9 cellular contexts compared by ENCODE assay signal in the genomic region with DNA sequence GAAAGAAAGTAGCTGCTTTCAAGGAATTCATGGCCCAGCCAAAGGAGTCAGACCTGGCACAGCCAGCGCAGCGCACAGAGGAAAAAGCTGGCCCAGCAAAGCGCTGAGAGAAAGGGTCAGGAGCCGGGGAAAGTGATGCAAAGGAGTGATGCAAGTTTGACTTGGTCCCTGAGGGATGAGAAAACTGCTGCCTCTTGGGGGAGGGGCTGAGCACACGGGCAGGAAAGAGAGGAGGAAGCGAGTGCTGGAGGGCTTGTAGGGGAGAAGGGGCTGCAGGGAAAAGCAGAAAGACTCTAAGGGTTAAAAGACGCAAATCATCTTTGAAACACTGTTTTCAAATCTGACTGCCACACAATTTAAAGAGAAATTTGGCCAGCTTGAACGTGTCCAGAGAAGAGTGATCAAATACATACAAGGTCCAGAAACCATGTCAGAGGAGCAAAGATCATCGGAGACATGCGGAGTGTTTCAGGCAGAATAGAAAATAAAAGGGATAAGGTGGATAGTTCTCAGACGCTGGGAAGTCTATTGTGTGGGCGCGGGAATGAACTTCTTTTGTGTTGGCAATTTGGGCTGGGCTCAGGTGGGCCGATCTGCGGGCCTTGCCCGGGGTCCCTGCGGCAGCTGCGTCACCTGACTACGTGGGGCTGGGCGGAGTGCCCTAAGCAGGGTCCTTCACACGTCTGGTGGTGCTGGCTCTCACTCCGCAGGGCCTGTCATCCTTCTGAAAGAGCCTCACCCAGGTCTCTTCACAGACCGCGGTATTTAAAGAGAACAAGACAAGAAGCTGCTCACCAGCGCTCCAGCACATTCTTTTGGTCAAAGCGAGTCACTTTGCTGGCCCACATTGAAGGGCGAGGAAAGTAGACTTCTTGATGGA. TPM values are rescaled to one million over a fixed set of nuclear protein-coding genes. Genes with fewer than 3 reads are reported as not detected.
DNase-seq lines count a peak whose midpoint lies in the region; ATAC-seq and TF ChIP-seq lines count a peak whose summit lies in the region.
"Had no signal": no experiment of that assay in that cellular context is flagged by ENCODE, and none has a peak within 500 bp of the region (broad histone marks: within the 10 kb centered on the region; RNA-seq: fewer than 3 reads in every experiment).

No MANE protein-coding gene starts in this region.

- no peaks in the 10 kb centered on the region for H3K27me3 Mint-ChIP-seq in HFFc6 (ENCODE audit: insufficient read depth)

- DNase-seq in HFFc6 (peak; percentile 24), brain microvascular endothelial cell (peak; percentile 50), iPS-NIHi7 (ENCODE audit: extremely low spot score) (peak; percentile 80), smooth muscle cell of the brain vasculature (ENCODE audit: low read depth, low spot score) (peak; percentile 31), NOMO-1 treated with DMSO at 0.1 percent for 48 hours (lab: John Stamatoyannopoulos, UW; ENCODE audit: unreplicated experiment) (no peak), NK-92 (lab: John Stamatoyannopoulos, UW; ENCODE audit: unreplicated experiment) (no peak), dermis blood vessel endothelial cell (no peak)
- DNase-seq: Karpas-422 had no signal

- no peak for ATAC-seq in HG03108 (IDR thresholded peaks at IDR 0.05; ENCODE audit: unreplicated experiment)

- no peak overlapping the region for H3K27ac ChIP-seq in brain microvascular endothelial cell

- no peaks in the 10 kb centered on the region for H3K36me3 ChIP-seq in brain microvascular endothelial cell (replicated peaks)

- H3K9me3 Mint-ChIP-seq in HFFc6 = no peaks in the 10 kb centered on the region

- no peaks in the 10 kb centered on the region for H3K27me3 ChIP-seq in brain microvascular endothelial cell (replicated peaks)

- H3K4me3 Mint-ChIP-seq in HFFc6 = peak overlapping the region; percentile 61

- peaks cover 23% of the 10 kb centered on the region for H3K4me1 Mint-ChIP-seq in HFFc6 (ENCODE audit: low read depth)

- H3K4me3 ChIP-seq in brain microvascular endothelial cell (ENCODE audit: low read depth, low read length) = peak overlapping the region; percentile 47

- no peak overlapping the region for H3K27ac Mint-ChIP-seq in HFFc6

- TF ChIP-seq CTCF in HFFc6 (IDR thresholded peaks at IDR 0.05) (no peak), brain microvascular endothelial cell (IDR thresholded peaks at IDR 0.05; ENCODE audit: low read depth, low read length, missing control alignments) (no peak)

- in situ Hi-C loops in brain microvascular endothelial cell (cut with HindIII; ENCODE audit: low pct_ligation_motif_present, low sequenced_read_pairs) = no loop called here

- H3K36me3 Mint-ChIP-seq in HFFc6 (ENCODE audit: low read depth) = no peaks in the 10 kb centered on the region

RNA-seq across cellular contexts. Expression of a gene that starts 18.1 kb away (rescaled TPM):
- total RNA-seq in HFFc6 (2021; fragmentation: NEBNext Ultra II Directional; extraction: Animal tissue kit (Norgen Biotek cat#: 25700)) = under 1 TPM; 0.08 to 0.60 (median 0.33) TPM
- 6.1 and 13.8 TPM in 2 replicates for total RNA-seq in dermis blood vessel endothelial cell

Comparison
In these comparisons a context has a peak if more than half of its experiments do, and no peak if none do; other contexts are left out.
1. DNase-seq: peak in HFFc6 (single experiment), brain microvascular endothelial cell (single experiment), iPS-NIHi7 (single experiment) and smooth muscle cell of the brain vasculature (single experiment); none in NOMO-1 treated with DMSO at 0.1 percent for 48 hours (single experiment), NK-92 (single experiment) and dermis blood vessel endothelial cell (single experiment).